31 cellular contexts compared by ENCODE assay signal in the genomic region with DNA sequence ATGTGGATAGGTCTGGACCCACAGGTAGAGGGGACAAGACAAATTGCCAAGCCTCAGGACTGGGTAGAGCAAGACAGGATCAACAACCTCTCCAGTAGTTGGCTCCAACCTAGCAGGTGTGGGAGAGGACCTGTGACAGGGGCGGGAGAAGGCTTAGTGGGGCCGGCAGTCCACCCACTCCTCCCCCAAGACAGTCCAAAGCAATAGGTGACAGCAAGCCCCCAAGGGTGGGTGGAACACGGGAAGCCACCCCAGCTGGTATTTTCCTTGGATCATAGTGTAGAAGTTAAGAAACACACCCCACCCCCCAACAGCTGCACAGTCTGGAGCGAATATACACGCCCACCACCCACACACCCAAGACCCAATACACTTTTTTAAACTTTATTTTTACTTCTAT.
"Had no signal": no experiment of that assay in that cellular context is flagged by ENCODE, and none has a peak within 500 bp of the region (broad histone marks: within the 10 kb centered on the region; RNA-seq: fewer than 3 reads in every experiment).

No MANE protein-coding gene starts in this region.

- H3K27me3 ChIP-seq: ascending aorta, breast epithelium, cardiac muscle cell, esophagus muscularis mucosa, foreskin keratinocyte, gastrocnemius medialis, heart left ventricle had no signal

- H3K9me3 Mint-ChIP-seq: activated CD4-positive, alpha-beta memory T cell treated with anti-CD3 and anti-CD28 coated beads for 36 hours; activated CD4-positive, alpha-beta T cell treated with anti-CD3 and anti-CD28 coated beads, Interleukin-2, amount 10 ng/mL, durations not matched to agents 24 days and 14 days; activated naive CD4-positive, alpha-beta T cell treated with anti-CD3 and anti-CD28 coated beads, Interleukin-2, amount 10 ng/mL, durations not matched to agents 7 days and 5 days; activated naive CD4-positive, alpha-beta T cell treated with anti-CD3 and anti-CD28 coated beads, Interleukin-2, amount 50 U/mL, for 72 hours; activated naive CD8-positive, alpha-beta T cell treated with anti-CD3 and anti-CD28 coated beads, Interleukin-2, amount 10 ng/mL, durations not matched to agents 7 days and 5 days; brain; central memory CD8-positive, alpha-beta T cell; effector memory CD8-positive, alpha-beta T cell had no signal

- ATAC-seq: activated CD4-positive, alpha-beta T cell treated with anti-CD3 and anti-CD28 coated beads for 36 hours; activated CD8-positive, alpha-beta memory T cell treated with anti-CD3 and anti-CD28 coated beads, Interleukin-2, amount 10 ng/mL, durations not matched to agents 7 days and 5 days; activated CD8-positive, alpha-beta T cell treated with anti-CD3 and anti-CD28 coated beads, Interleukin-2, amount 10 ng/mL, durations not matched to agents 7 days and 5 days; activated naive CD4-positive, alpha-beta T cell treated with anti-CD3 and anti-CD28 coated beads, Interleukin-2, amount 50 U/mL, for 72 hours; effector memory CD8-positive, alpha-beta T cell; foreskin keratinocyte; gastrocnemius medialis; heart left ventricle had no signal

- H3K36me3 ChIP-seq: ascending aorta, breast epithelium, cardiac muscle cell, esophagus muscularis mucosa, gastrocnemius medialis, heart left ventricle had no signal

- H3K27me3 Mint-ChIP-seq: activated CD4-positive, alpha-beta memory T cell treated with anti-CD3 and anti-CD28 coated beads for 36 hours; activated CD4-positive, alpha-beta T cell treated with anti-CD3 and anti-CD28 coated beads for 36 hours; activated CD4-positive, alpha-beta T cell treated with anti-CD3 and anti-CD28 coated beads, Interleukin-2, amount 10 ng/mL, durations not matched to agents 24 days and 14 days; activated naive CD8-positive, alpha-beta T cell treated with anti-CD3 and anti-CD28 coated beads, Interleukin-2, amount 10 ng/mL, durations not matched to agents 7 days and 5 days; central memory CD8-positive, alpha-beta T cell; effector memory CD8-positive, alpha-beta T cell had no signal

- H3K27ac Mint-ChIP-seq: activated CD4-positive, alpha-beta memory T cell treated with anti-CD3 and anti-CD28 coated beads for 36 hours; activated CD4-positive, alpha-beta T cell treated with anti-CD3 and anti-CD28 coated beads for 36 hours; activated CD4-positive, alpha-beta T cell treated with anti-CD3 and anti-CD28 coated beads, Interleukin-2, amount 10 ng/mL, durations not matched to agents 24 days and 14 days; activated CD8-positive, alpha-beta memory T cell treated with anti-CD3 and anti-CD28 coated beads, Interleukin-2, amount 10 ng/mL, durations not matched to agents 7 days and 5 days; activated CD8-positive, alpha-beta T cell treated with anti-CD3 and anti-CD28 coated beads, Interleukin-2, amount 10 ng/mL, durations not matched to agents 7 days and 5 days; activated naive CD4-positive, alpha-beta T cell treated with anti-CD3 and anti-CD28 coated beads, Interleukin-2, amount 10 ng/mL, durations not matched to agents 7 days and 5 days; activated naive CD4-positive, alpha-beta T cell treated with anti-CD3 and anti-CD28 coated beads, Interleukin-2, amount 50 U/mL, for 72 hours; activated naive CD8-positive, alpha-beta T cell treated with anti-CD3 and anti-CD28 coated beads, Interleukin-2, amount 10 ng/mL, durations not matched to agents 7 days and 5 days had no signal

- H3K9me3 ChIP-seq: ascending aorta, breast epithelium, esophagus muscularis mucosa, gastrocnemius medialis, heart left ventricle had no signal

- H3K4me3 Mint-ChIP-seq: activated CD4-positive, alpha-beta memory T cell treated with anti-CD3 and anti-CD28 coated beads for 36 hours; activated CD4-positive, alpha-beta T cell treated with anti-CD3 and anti-CD28 coated beads for 36 hours; activated CD4-positive, alpha-beta T cell treated with anti-CD3 and anti-CD28 coated beads, Interleukin-2, amount 10 ng/mL, durations not matched to agents 24 days and 14 days; activated CD8-positive, alpha-beta memory T cell treated with anti-CD3 and anti-CD28 coated beads, Interleukin-2, amount 10 ng/mL, durations not matched to agents 7 days and 5 days; activated CD8-positive, alpha-beta T cell treated with anti-CD3 and anti-CD28 coated beads, Interleukin-2, amount 10 ng/mL, durations not matched to agents 7 days and 5 days; activated naive CD4-positive, alpha-beta T cell treated with anti-CD3 and anti-CD28 coated beads, Interleukin-2, amount 10 ng/mL, durations not matched to agents 7 days and 5 days; activated naive CD8-positive, alpha-beta T cell treated with anti-CD3 and anti-CD28 coated beads, Interleukin-2, amount 10 ng/mL, durations not matched to agents 7 days and 5 days; central memory CD8-positive, alpha-beta T cell; effector memory CD8-positive, alpha-beta T cell had no signal

- H3K4me1 ChIP-seq: foreskin keratinocyte had no signal

- DNase-seq: activated CD4-positive, alpha-beta memory T cell treated with anti-CD3 and anti-CD28 coated beads for 36 hours; activated CD4-positive, alpha-beta T cell treated with anti-CD3 and anti-CD28 coated beads for 36 hours; activated CD4-positive, alpha-beta T cell treated with anti-CD3 and anti-CD28 coated beads, Interleukin-2, amount 10 ng/mL, durations not matched to agents 24 days and 14 days; activated CD4-positive, CD25-positive, alpha-beta regulatory T cell; activated CD4-positive, CD25-positive, alpha-beta regulatory T cell treated with anti-CD3 and anti-CD28 coated beads, Interleukin-2, amount 50 U/mL, for 72 hours; activated CD8-positive, alpha-beta memory T cell treated with anti-CD3 and anti-CD28 coated beads, Interleukin-2, amount 10 ng/mL, durations not matched to agents 7 days and 5 days; activated CD8-positive, alpha-beta memory T cell treated with anti-CD3 and anti-CD28 coated beads, Interleukin-2, amount 50 U/mL, for 4 hours; activated CD8-positive, alpha-beta T cell treated with anti-CD3 and anti-CD28 coated beads, Interleukin-2, amount 10 ng/mL, durations not matched to agents 7 days and 5 days; activated gamma-delta T cell; activated naive CD4-positive, alpha-beta T cell; activated naive CD4-positive, alpha-beta T cell treated with anti-CD3 and anti-CD28 coated beads, Interleukin-2, amount 10 ng/mL, durations not matched to agents 7 days and 5 days; activated naive CD8-positive, alpha-beta T cell treated with anti-CD3 and anti-CD28 coated beads, Interleukin-2, amount 10 ng/mL, durations not matched to agents 7 days and 5 days; activated T-cell treated with anti-CD3 and anti-CD28 coated beads, Interleukin-2, amount 50 U/mL, for 1 hour; activated T-cell treated with anti-CD3 and anti-CD28 coated beads, Interleukin-2, amount 50 U/mL, for 48 hours; dermis blood vessel endothelial cell; effector CD4-positive, alpha-beta T cell; effector memory CD8-positive, alpha-beta T cell; erythroblast; foreskin keratinocyte; gastrocnemius medialis; glutamatergic neuron; heart left ventricle; T-helper 2 cell had no signal

- H3K4me3 ChIP-seq: ascending aorta, breast epithelium, cardiac muscle cell, coronary artery, esophagus muscularis mucosa, gastrocnemius medialis, heart left ventricle had no signal

- H3K36me3 Mint-ChIP-seq: brain had no signal

- H3K27ac ChIP-seq: ascending aorta, breast epithelium, cardiac muscle cell, coronary artery, esophagus muscularis mucosa, foreskin keratinocyte, gastrocnemius medialis, heart left ventricle had no signal
